8 cellular contexts compared by ENCODE assay signal in genomic region chr22:39014723-39015121, GRCh38. TPM values are rescaled to one million over a fixed set of nuclear protein-coding genes. Genes with fewer than 3 reads are reported as not detected.
DNase-seq lines count a peak whose midpoint lies in the region; ATAC-seq and TF ChIP-seq lines count a peak whose summit lies in the region.
"Not testable (repeated sequence)": the region's sequence is repeated elsewhere in the genome, so short reads cannot be mapped to it uniquely, and the experiment has no call there.

No MANE protein-coding gene starts in this region.

- H3K27me3 ChIP-seq in DOHH2 (ENCODE audit: control insufficient read depth, low read length); MG63; body of pancreas; tibial artery: not testable (repeated sequence)
- H3K27me3 ChIP-seq in psoas muscle (ENCODE audit: insufficient read depth in 3 of 3, low read length in 2 of 3), result peaks cover 0 to 13% (median 0%) of the 10 kb centered on the region in 3 donors

- peak overlapping the region; percentile 93 for H3K4me3 Mint-ChIP-seq in activated CD4-positive, alpha-beta T cell treated with anti-CD3 and anti-CD28 coated beads for 36 hours
- H3K4me3 Mint-ChIP-seq in memory B cell, result peak overlapping the region; percentile 100

- POLR2A ChIA-PET in activated CD4-positive, alpha-beta T cell treated with anti-CD3 and anti-CD28 coated beads for 36 hours (lab: Charles Lee), result not testable (repeated sequence)

- H3K27ac ChIP-seq in DOHH2 (ENCODE audit: low read depth, low read length), result peak overlapping the region; percentile 27; the same call in 1 of the 2 replicates
- H3K27ac ChIP-seq in body of pancreas, result peak overlapping the region in 3 of 4 donors; percentile 71 to 80 (median 73)
- H3K27ac ChIP-seq in psoas muscle, result not testable (repeated sequence)
- H3K27ac ChIP-seq in tibial artery, result peak overlapping the region in 1 of 2 donors; percentile 63

- CTCF ChIA-PET in activated CD4-positive, alpha-beta T cell treated with anti-CD3 and anti-CD28 coated beads for 36 hours (lab: Charles Lee), result interaction anchor here (0.6 to 1.0 kb wide), 3 partner anchors 11 to 33 kb away, joined by 3 to 4 read pairs (median 3); no protein-coding TSS in a partner anchor

- H3K9me3 ChIP-seq in DOHH2 (ENCODE audit: control insufficient read depth, insufficient read depth, low read length); MG63; body of pancreas; psoas muscle; tibial artery: not testable (repeated sequence)

- TF ChIP-seq POLR2A in body of pancreas (IDR thresholded peaks at IDR 0.05), result not testable (repeated sequence)

- H3K36me3 Mint-ChIP-seq in activated CD4-positive, alpha-beta T cell treated with anti-CD3 and anti-CD28 coated beads for 36 hours (ENCODE audit: low read depth), result not testable (repeated sequence)
- H3K36me3 Mint-ChIP-seq in memory B cell, result peaks cover 11% of the 10 kb centered on the region

- H3K4me1 Mint-ChIP-seq in activated CD4-positive, alpha-beta T cell treated with anti-CD3 and anti-CD28 coated beads for 36 hours, result peaks cover 33% of the 10 kb centered on the region
- peaks cover 26% of the 10 kb centered on the region for H3K4me1 Mint-ChIP-seq in memory B cell

- H3K4me3 ChIP-seq in DOHH2 (ENCODE audit: low read length) (peak overlapping the region; percentile 70), MG63 (peak overlapping the region; percentile 56), fibroblast of pulmonary artery (replicated peaks; ENCODE audit: low read depth, low read length) (peak overlapping the region; percentile 68), psoas muscle (peak overlapping the region; percentile 53), tibial artery (peak overlapping the region; percentile 52)
- H3K4me3 ChIP-seq in body of pancreas, result not testable (repeated sequence)

- H3K9me2 ChIP-seq in DOHH2 (replicated peaks; ENCODE audit: control insufficient read depth, low read length), result not testable (repeated sequence)

- H3K4me1 ChIP-seq in DOHH2 (ENCODE audit: control insufficient read depth, low read length) (peaks cover 16% of the 10 kb centered on the region), tibial artery (peaks cover 0 to 18% (median 10%) of the 10 kb centered on the region in 4 donors)
- not testable (repeated sequence) for H3K4me1 ChIP-seq in body of pancreas, psoas muscle

- not testable (repeated sequence) for H3F3A ChIP-seq in DOHH2 (ENCODE audit: control insufficient read depth, insufficient read depth)

- whole genome bisulfite sequencing in body of pancreas, 2 donors, result 57 to 59% methylated on average over 6 of the region's 6 CpGs
- WGBS in psoas muscle, 3 donors, result 50 to 65% (median 63%) methylated on average over 6 of the region's 6 CpGs

- not testable (repeated sequence) for H3K79me2 ChIP-seq in DOHH2 (ENCODE audit: control insufficient read depth, low read length)

- not testable (repeated sequence) for H3K9me3 Mint-ChIP-seq in activated CD4-positive, alpha-beta T cell treated with anti-CD3 and anti-CD28 coated beads for 36 hours (ENCODE audit: low read depth); memory B cell

- not testable (repeated sequence) for TF ChIP-seq CTCF in DOHH2 (IDR thresholded peaks at IDR 0.05; ENCODE audit: low read depth, low read length, poor library complexity, severe bottlenecking); body of pancreas (IDR thresholded peaks at IDR 0.05); fibroblast of pulmonary artery (IDR thresholded peaks at IDR 0.05; ENCODE audit: low read length, missing control alignments); psoas muscle (IDR thresholded peaks at IDR 0.05); tibial artery (IDR thresholded peaks at IDR 0.05)

- H3K4me2 ChIP-seq in DOHH2 (ENCODE audit: low read length), result peak overlapping the region; percentile 77

- not testable (repeated sequence) for H4K20me1 ChIP-seq in DOHH2 (ENCODE audit: control insufficient read depth, insufficient read depth, low read depth, low read length)

- peak overlapping the region; percentile 95 for H3K27ac Mint-ChIP-seq in activated CD4-positive, alpha-beta T cell treated with anti-CD3 and anti-CD28 coated beads for 36 hours
- H3K27ac Mint-ChIP-seq in memory B cell, result peak overlapping the region; percentile 95

- ATAC-seq in activated CD4-positive, alpha-beta T cell treated with anti-CD3 and anti-CD28 coated beads for 36 hours, result peak; percentile 50
- ATAC-seq in body of pancreas; memory B cell (ENCODE audit: low read depth); psoas muscle: not testable (repeated sequence)

- H3K36me3 ChIP-seq in DOHH2 (ENCODE audit: control insufficient read depth, low read length); MG63; body of pancreas (replicated peaks in 1 of 2; ENCODE audit: insufficient read depth in 1 of 2, low read depth in 2 of 2); psoas muscle (ENCODE audit: insufficient read depth in 1 of 2, low read depth in 1 of 2); tibial artery: not testable (repeated sequence)

- intact Hi-C loops in activated CD4-positive, alpha-beta T cell treated with anti-CD3 and anti-CD28 coated beads for 36 hours (cut with DNase I, micrococcal nuclease), result loop anchor here (2.0 to 10.0 kb wide), 8 partner anchors 63 to 510 kb away; partner anchors contain the start of genes APOBEC3G (in 1 of the 2), ATF4 (in 1 of the 2), RPL3 (in 1 of the 2) and SUN2 (in 1 of the 2)
- intact Hi-C loops in body of pancreas (cut with DNase I); psoas muscle (cut with DNase I); tibial artery (cut with DNase I; ENCODE audit: low total_unique reads): not testable (repeated sequence)

- DNase-seq in MG63; body of pancreas; memory B cell (ENCODE audit: low spot score in 2 of 2); psoas muscle; tibial artery: not testable (repeated sequence)
- DNase-seq in activated CD4-positive, alpha-beta T cell treated with anti-CD3 and anti-CD28 coated beads for 36 hours, result peak; percentile 53
- peak; percentile 3 for DNase-seq in fibroblast of pulmonary artery (ENCODE audit: low read depth)

- H3K27me3 Mint-ChIP-seq in activated CD4-positive, alpha-beta T cell treated with anti-CD3 and anti-CD28 coated beads for 36 hours; memory B cell: not testable (repeated sequence)

RNA-seq across cellular contexts. Expression of gene APOBEC3C, which starts 0.7 kb away (rescaled TPM):
- 2.0 and 2.1 TPM in 2 replicates for total RNA-seq in MG63 (2014; rRNA removed; shearing (Covaris generic); ENCODE audit: low replicate concordance)
- total RNA-seq in activated CD4-positive, alpha-beta T cell treated with anti-CD3 and anti-CD28 coated beads for 36 hours, result 10 to 100 TPM; 75.3 to 98.5 TPM
- 1 to 10 TPM; 2.6 to 6.7 TPM for total RNA-seq in body of pancreas
- 1 to 10 TPM; 1.7 to 4.6 (median 2.3) TPM for total RNA-seq in psoas muscle
- 1 to 10 TPM in 2 of 3 donors, under 1 TPM in 1; 0.82 to 1.4 (median 1.1) TPM for polyA plus RNA-seq in psoas muscle

RNA-seq across cellular contexts. Expression of gene APOBEC3D, which starts 6.2 kb away (rescaled TPM):
- not detected in 2 replicates for total RNA-seq in MG63 (2014; rRNA removed; shearing (Covaris generic); ENCODE audit: low replicate concordance)
- 10 to 100 TPM; 27.0 to 28.2 TPM for total RNA-seq in activated CD4-positive, alpha-beta T cell treated with anti-CD3 and anti-CD28 coated beads for 36 hours
- total RNA-seq in body of pancreas, result not detected
- 1 to 10 TPM in 1 of 4 donors, under 1 TPM in 2, not detected in 1; 0.55 to 1.1 (median 0.74) TPM for total RNA-seq in psoas muscle
- under 1 TPM; 0.08 to 0.42 (median 0.18) TPM for polyA plus RNA-seq in psoas muscle

RNA-seq across cellular contexts. Expression of gene APOBEC3F, which starts 25.9 kb away (rescaled TPM):
- total RNA-seq in MG63 (2014; rRNA removed; shearing (Covaris generic); ENCODE audit: low replicate concordance), result 0.20 TPM in 1 of 2 replicates, not detected in the other
- 10 to 100 TPM; 19.0 to 24.5 TPM for total RNA-seq in activated CD4-positive, alpha-beta T cell treated with anti-CD3 and anti-CD28 coated beads for 36 hours
- under 1 TPM; 0.52 to 0.99 TPM for total RNA-seq in body of pancreas
- total RNA-seq in psoas muscle, result 1 to 10 TPM in 1 of 4 donors, under 1 TPM in 3; 0.40 to 1.4 (median 0.53) TPM
- under 1 TPM; 0.06 to 0.55 (median 0.48) TPM for polyA plus RNA-seq in psoas muscle

RNA-seq across cellular contexts. Expression of gene APOBEC3B, which starts 32.6 kb away (rescaled TPM):
- 3.6 and 4.5 TPM in 2 replicates for total RNA-seq in MG63 (2014; rRNA removed; shearing (Covaris generic); ENCODE audit: low replicate concordance)
- total RNA-seq in activated CD4-positive, alpha-beta T cell treated with anti-CD3 and anti-CD28 coated beads for 36 hours, result 1 to 10 TPM; 8.0 to 8.5 TPM
- total RNA-seq in body of pancreas, result 1 to 10 TPM in 1 of 2 donors, not detected in 1; 2.1 TPM
- under 1 TPM in 2 of 4 donors, not detected in 2; 0.30 to 0.59 TPM for total RNA-seq in psoas muscle
- polyA plus RNA-seq in psoas muscle, result under 1 TPM; 0.15 to 0.57 (median 0.18) TPM

RNA-seq across cellular contexts. Expression of gene APOBEC3A, which starts 57.3 kb away (rescaled TPM):
- not detected in 2 replicates for total RNA-seq in MG63 (2014; rRNA removed; shearing (Covaris generic); ENCODE audit: low replicate concordance)
- not detected for total RNA-seq in activated CD4-positive, alpha-beta T cell treated with anti-CD3 and anti-CD28 coated beads for 36 hours
- total RNA-seq in body of pancreas, result not detected
- total RNA-seq in psoas muscle, result under 1 TPM; 0.19 to 0.76 (median 0.33) TPM
- under 1 TPM in 2 of 3 donors, not detected in 1; 0.09 to 0.23 TPM for polyA plus RNA-seq in psoas muscle

Comparison
In these comparisons a context has a peak if more than half of its experiments do, and no peak if none do; other contexts are left out.
1. RNA of gene APOBEC3C, which starts 0.7 kb away (total RNA-seq): 75.3 to 98.5 TPM in activated CD4-positive, alpha-beta T cell treated with anti-CD3 and anti-CD28 coated beads for 36 hours; 2.6 to 6.7 TPM in body of pancreas, 1.7 to 4.6 TPM in psoas muscle and 2.0 to 2.1 TPM in MG63; every median in the first group is over 4 times any median in the second.
2. RNA of gene APOBEC3D, which starts 6.2 kb away (total RNA-seq): 27.0 to 28.2 TPM in activated CD4-positive, alpha-beta T cell treated with anti-CD3 and anti-CD28 coated beads for 36 hours; 0.55 to 1.1 TPM in psoas muscle, not detected in MG63 and not detected in body of pancreas; every median in the first group is over 10 times any median in the second.
3. RNA of gene APOBEC3F, which starts 25.9 kb away (total RNA-seq): 19.0 to 24.5 TPM in activated CD4-positive, alpha-beta T cell treated with anti-CD3 and anti-CD28 coated beads for 36 hours; 0.52 to 0.99 TPM in body of pancreas, 0.40 to 1.4 TPM in psoas muscle and 0.20 TPM in MG63; every median in the first group is over 4 times any median in the second.